Comparison of ENCODE assay signal across 24 cellular contexts in the genomic region with DNA sequence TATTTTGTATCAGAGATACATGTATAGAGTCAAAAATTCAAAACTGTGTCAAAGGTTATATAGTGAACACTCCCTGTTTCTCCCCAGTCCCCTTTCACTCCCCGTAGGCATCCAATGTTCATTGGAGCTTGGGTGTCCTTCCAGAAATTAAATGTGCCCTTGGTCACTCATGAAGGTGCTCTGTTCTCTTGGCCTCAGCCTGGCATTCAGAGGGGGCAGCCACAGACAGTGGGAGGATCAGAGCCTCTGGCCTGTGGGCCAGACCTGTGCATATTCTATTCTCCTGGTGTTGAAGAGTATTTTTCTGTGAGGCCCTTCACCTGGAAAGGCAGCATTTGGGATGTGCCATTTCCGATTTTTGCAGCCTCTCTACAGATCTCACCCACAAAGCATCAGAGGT.
"Had no signal": no experiment of that assay in that cellular context is flagged by ENCODE, and none has a peak within 500 bp of the region (broad histone marks: within the 10 kb centered on the region; RNA-seq: fewer than 3 reads in every experiment).

No MANE protein-coding gene starts in this region.

- H3K4me1 ChIP-seq: ascending aorta, esophagus squamous epithelium, left lung, pancreas, prostate gland, sigmoid colon had no signal

- H3K27me3 ChIP-seq: ascending aorta, cardiac muscle cell, colonic mucosa, esophagus squamous epithelium, left lung, pancreas, sigmoid colon, tibial nerve had no signal

- H3K9me3 ChIP-seq: colonic mucosa, pancreas, prostate gland had no signal

- DNase-seq: activated CD4-positive, alpha-beta T cell treated with anti-CD3 and anti-CD28 coated beads for 4 hours; activated CD4-positive, alpha-beta T cell treated with anti-CD3 and anti-CD28 coated beads, Interleukin-2, amount 50 U/mL, for 48 hours; activated CD4-positive, CD25-positive, alpha-beta regulatory T cell; activated gamma-delta T cell treated with Interleukin-2 at 50 U/mL for 16 hours; cerebellar nuclear complex; colonic mucosa; effector CD8-positive, alpha-beta T cell; esophagus squamous epithelium; left lung; naive B cell; nucleus accumbens; pancreas; retina; sigmoid colon; stimulated activated CD4-positive, alpha-beta T cell treated with anti-CD3 and anti-CD28 coated beads, Interleukin-4, amount 100 ng/mL, for 24 hours had no signal

- H3K4me3 ChIP-seq: ascending aorta, cardiac muscle cell, colonic mucosa, esophagus squamous epithelium, left lung, pancreas, prostate gland, sigmoid colon, tibial nerve had no signal

- H3K36me3 ChIP-seq: cardiac muscle cell, colonic mucosa, prostate gland had no signal

- H3K4me1 Mint-ChIP-seq: activated naive CD4-positive, alpha-beta T cell treated with anti-CD3 and anti-CD28 coated beads, Interleukin-2, amount 50 U/mL, for 24 hours; brain; naive B cell; neural crest cell had no signal

- H3K4me3 Mint-ChIP-seq: activated naive CD4-positive, alpha-beta T cell treated with anti-CD3 and anti-CD28 coated beads, Interleukin-2, amount 50 U/mL, for 24 hours; brain; naive B cell; neural crest cell; stimulated activated memory B cell treated with anti-CD40 and anti-IgM and Interleukin-4, amounts not matched to agents 10 μg/mL and 1 μg/mL and 100 μg/mL, for 72 hours had no signal

- ATAC-seq: left lung; pancreas; stimulated activated memory B cell treated with anti-CD40 and anti-IgM and Interleukin-4, amounts not matched to agents 10 μg/mL and 1 μg/mL and 100 μg/mL, for 72 hours had no signal

- H3K27ac ChIP-seq: ascending aorta, cardiac muscle cell, colonic mucosa, epithelial cell of prostate, esophagus squamous epithelium, left lung, pancreas, prostate gland, sigmoid colon, tibial nerve had no signal

- H3K27ac Mint-ChIP-seq: activated naive CD4-positive, alpha-beta T cell treated with anti-CD3 and anti-CD28 coated beads, Interleukin-2, amount 50 U/mL, for 24 hours; brain; naive B cell; stimulated activated memory B cell treated with anti-CD40 and anti-IgM and Interleukin-4, amounts not matched to agents 10 μg/mL and 1 μg/mL and 100 μg/mL, for 72 hours had no signal

- H3K27me3 Mint-ChIP-seq: activated naive CD4-positive, alpha-beta T cell treated with anti-CD3 and anti-CD28 coated beads, Interleukin-2, amount 50 U/mL, for 24 hours; brain; naive B cell; stimulated activated memory B cell treated with anti-CD40 and anti-IgM and Interleukin-4, amounts not matched to agents 10 μg/mL and 1 μg/mL and 100 μg/mL, for 72 hours had no signal
